Comparison of ENCODE assay signal across 35 cellular contexts in the genomic region with DNA sequence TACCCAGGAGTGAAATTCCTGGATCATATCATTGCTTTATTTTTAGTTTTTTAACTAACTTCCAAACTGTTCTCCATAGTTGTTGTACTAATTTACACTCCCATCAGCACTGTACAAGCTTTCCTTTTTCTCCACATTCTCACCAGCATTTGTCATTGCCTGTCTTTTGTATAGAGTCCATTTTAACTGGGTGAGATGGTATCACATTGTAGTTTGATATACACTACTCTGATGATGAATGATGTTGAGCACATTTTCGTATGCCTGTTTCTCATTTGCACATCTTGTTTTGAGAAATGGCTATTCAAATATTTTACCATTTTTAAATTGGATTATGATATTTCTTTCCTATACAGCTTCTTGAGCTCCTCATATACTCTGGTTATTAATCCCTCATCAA.
"Had no signal": no experiment of that assay in that cellular context is flagged by ENCODE, and none has a peak within 500 bp of the region (broad histone marks: within the 10 kb centered on the region; RNA-seq: fewer than 3 reads in every experiment).

No MANE protein-coding gene starts in this region.

- H3K36me3 ChIP-seq: MG63 had no signal

- H3K4me2 ChIP-seq: KMS-11 had no signal

- H3K9ac ChIP-seq: KMS-11 had no signal

- H3K27ac ChIP-seq: KMS-11 had no signal

- H3K27me3 ChIP-seq: MG63 had no signal

- DNase-seq: Karpas-422, Kasumi-1, MG63, MM.1S, MV-4-11, NCI-H1048, NCI-H1092, NCI-H1092 treated with DMSO at 0.1 percent for 48 hours, NCI-H1105, NCI-H1105 treated with DMSO at 0.1 percent for 48 hours, NCI-H1417, NCI-H1417 treated with DMSO at 0.1 percent for 48 hours, NCI-H1436, NCI-H1436 treated with DMSO at 0.1 percent for 48 hours, NCI-H146, NCI-H1694, NCI-H1694 treated with DMSO at 0.1 percent for 48 hours, NCI-H187, NCI-H187 treated with DMSO at 0.1 percent for 48 hours, NCI-H1930, NCI-H2029, NCI-H2029 treated with DMSO at 0.1 percent for 48 hours, NCI-H2081, NCI-H2081 treated with DMSO at 0.1 percent for 48 hours, NCI-H2107, NCI-H2171, NCI-H2171 treated with DMSO at 0.1 percent for 48 hours, NCI-H2227 treated with DMSO at 0.1 percent for 48 hours, NCI-H226, NCI-H345, NCI-H446, NCI-H446 treated with DMSO at 0.1 percent for 48 hours, NCI-H510A, NCI-H510A treated with DMSO at 0.1 percent for 48 hours had no signal

- H3K4me3 ChIP-seq: MG63 had no signal

- H3K9me3 ChIP-seq: MG63 had no signal
